In genomic region chr3:176430244-176430893, GRCh38 we compare ENCODE assay signal across 8 cellular contexts.
DNase-seq lines count a peak whose midpoint lies in the region; ATAC-seq and TF ChIP-seq lines count a peak whose summit lies in the region.

No MANE protein-coding gene starts in this region.

- H3K4me1 Mint-ChIP-seq in nephron: peaks cover 4% of the 10 kb centered on the region

- no peaks in the 10 kb centered on the region for H3K27me3 Mint-ChIP-seq in nephron (ENCODE audit: low read depth)

- peak; percentile 77 for ATAC-seq in HG02938 (IDR thresholded peaks at IDR 0.05; ENCODE audit: unreplicated experiment)
- ATAC-seq in HG02610 (IDR thresholded peaks at IDR 0.05; ENCODE audit: unreplicated experiment): no peak
- ATAC-seq in GM19452 (IDR thresholded peaks at IDR 0.05; ENCODE audit: unreplicated experiment): no peak

- H3K27ac Mint-ChIP-seq in nephron: no peak overlapping the region

- no peaks in the 10 kb centered on the region for H3K36me3 Mint-ChIP-seq in nephron (ENCODE audit: low read depth)

- TF ChIP-seq CTCF in nephron (IDR thresholded peaks at IDR 0.05; ENCODE audit: unreplicated experiment in 3 of 3): peak; percentile 63 to 87 (median 80)

- no peak overlapping the region for H3K4me3 Mint-ChIP-seq in nephron

- no peaks in the 10 kb centered on the region for H3K9me3 Mint-ChIP-seq in nephron

- DNase-seq in EL (peak; percentile 51), NCI-H748 (lab: John Stamatoyannopoulos, UW; ENCODE audit: unreplicated experiment) (peak; percentile 67), dedifferentiated amniotic fluid mesenchymal stem cell (ENCODE audit: extremely low spot score) (peak; percentile 79), ureter (ENCODE audit: low spot score) (no peak)
